Comparison of ENCODE assay signal across 8 cellular contexts in the genomic region with DNA sequence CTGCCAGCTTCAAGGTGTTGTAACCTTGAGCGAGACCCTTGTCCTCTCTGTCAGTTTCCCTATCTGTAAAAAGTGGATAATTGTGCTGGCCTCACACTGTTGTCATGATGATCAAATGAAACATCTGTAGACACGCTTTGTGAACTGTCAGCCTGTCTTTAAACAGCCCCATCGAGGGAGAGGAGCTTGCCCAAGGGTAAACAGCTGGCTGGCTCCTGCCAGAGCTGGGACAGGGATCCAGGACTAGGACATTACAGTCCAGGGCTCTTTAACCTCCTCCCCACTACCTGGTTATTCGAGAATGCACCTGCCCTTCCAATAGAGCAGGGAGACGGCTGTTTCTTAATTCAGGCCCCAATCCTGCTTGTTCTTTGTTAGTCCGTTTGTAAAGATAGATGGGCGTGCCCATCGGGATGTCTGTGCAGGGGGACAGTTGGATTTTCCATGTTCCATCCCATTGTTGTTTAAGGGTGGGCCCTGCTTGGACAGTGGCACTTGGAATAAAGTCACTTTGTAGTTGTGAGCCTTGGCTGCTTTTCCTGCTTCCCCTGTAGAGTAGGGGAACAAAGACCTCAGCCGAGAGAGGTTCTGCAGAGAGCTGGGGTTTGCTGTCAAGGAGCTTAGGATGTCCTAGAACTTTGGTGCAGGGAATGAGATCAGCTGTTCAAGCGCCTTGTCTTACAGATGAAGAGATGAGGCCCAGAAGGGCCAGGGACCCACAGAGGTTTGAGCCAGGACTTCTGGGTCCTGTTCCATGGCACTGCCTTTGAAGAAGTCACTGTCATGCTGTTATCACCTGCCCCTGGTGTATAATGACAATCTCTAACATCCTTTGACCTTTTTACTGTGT.
DNase-seq lines count a peak whose midpoint lies in the region; ATAC-seq, FAIRE-seq and TF ChIP-seq lines count a peak whose summit lies in the region.

No MANE protein-coding gene starts in this region.

- peak overlapping the region; percentile 86 for H3K9ac ChIP-seq in HepG2 (ENCODE audit: insufficient read depth, low read depth, low read length)

- H3K27ac Mint-ChIP-seq in activated CD4-positive, alpha-beta T cell treated with anti-CD3 and anti-CD28 coated beads, Interleukin-2, amount 10 ng/mL, durations not matched to agents 7 days and 5 days: peak overlapping the region; percentile 64

- H3K4me2 ChIP-seq in HepG2 (ENCODE audit: low read depth, low read length): peak overlapping the region; percentile 100

- peaks cover 43 to 58% of the 10 kb centered on the region in 2 donors for H3K4me1 ChIP-seq in ascending aorta
- peaks cover 69% of the 10 kb centered on the region for H3K4me1 ChIP-seq in HepG2 (ENCODE audit: insufficient read depth, low read length)
- H3K4me1 ChIP-seq in thymus (ENCODE audit: control insufficient read depth, insufficient read depth, low read length): peaks cover 22% of the 10 kb centered on the region

- peak overlapping the region; percentile 94 for H3K4me3 Mint-ChIP-seq in activated CD4-positive, alpha-beta T cell treated with anti-CD3 and anti-CD28 coated beads, Interleukin-2, amount 10 ng/mL, durations not matched to agents 7 days and 5 days

- peaks cover 36% of the 10 kb centered on the region for H4K20me1 ChIP-seq in HepG2 (ENCODE audit: insufficient read depth, low read length)

- no peaks in the 10 kb centered on the region for H3K27me3 Mint-ChIP-seq in activated CD4-positive, alpha-beta T cell treated with anti-CD3 and anti-CD28 coated beads, Interleukin-2, amount 10 ng/mL, durations not matched to agents 7 days and 5 days

- peaks cover 72% of the 10 kb centered on the region for H3K4me1 Mint-ChIP-seq in activated CD4-positive, alpha-beta T cell treated with anti-CD3 and anti-CD28 coated beads, Interleukin-2, amount 10 ng/mL, durations not matched to agents 7 days and 5 days

- CTCF ChIA-PET in activated CD4-positive, alpha-beta T cell treated with anti-CD3 and anti-CD28 coated beads, Interleukin-2, amount 10 ng/mL, durations not matched to agents 7 days and 5 days (lab: Charles Lee): interaction anchor here (0.5 to 3.4 kb wide), 5 partner anchors 9 to 437 kb away, joined by 4 to 12 read pairs (median 5); partner anchors contain the start of gene RAB5IF
- CTCF ChIA-PET in HepG2 (lab: Yijun Ruan, JAX; ENCODE audit: low intra/inter-chr PET ratio, low total read pairs): no interaction called here

- TF ChIP-seq RAD21 in HepG2 (CRISPR knock-in tag; IDR thresholded peaks at IDR 0.05): no peak; the same call in 1 of the 2 replicates

- H3K79me2 ChIP-seq in HepG2 (ENCODE audit: insufficient read depth, low read length): peaks cover 46% of the 10 kb centered on the region

- peak overlapping the region; percentile 80 to 99 for H3K4me3 ChIP-seq in ascending aorta
- peak overlapping the region; percentile 71 to 90 (median 84) for H3K4me3 ChIP-seq in HepG2 (replicated peaks in 1 of 3; ENCODE audit: insufficient read depth in 1 of 3, low read depth in 2 of 3, low read length in 3 of 3)
- H3K4me3 ChIP-seq in thymus (ENCODE audit: low read length): no peak overlapping the region

- in situ Hi-C loops in HepG2 (cut with HindIII; ENCODE audit: extremely low pct_ligation_motif_present, low pct_unique_long_range_greater_than_20kb): no loop called here

- peak overlapping the region; percentile 99 for H3K27ac ChIP-seq in ascending aorta
- peak overlapping the region; percentile 7 for H3K27ac ChIP-seq in HepG2 (ENCODE audit: extremely low read length, insufficient read depth, low read length)
- H3K27ac ChIP-seq in thymus (ENCODE audit: low read depth): peak overlapping the region; percentile 36

- DNase-seq in activated CD4-positive, alpha-beta T cell treated with anti-CD3 and anti-CD28 coated beads, Interleukin-2, amount 10 ng/mL, durations not matched to agents 7 days and 5 days: no peak
- no peak for DNase-seq in activated CD4-positive, alpha-beta T cell treated with anti-CD3 and anti-CD28 coated beads, Interleukin-2, amount 50 U/mL, for 1 hour
- DNase-seq in ascending aorta (ENCODE audit: low spot score in 2 of 2) (no peak), HepG2 (ENCODE audit: low spot score) (no peak), NCI-H1105 (lab: John Stamatoyannopoulos, UW) (no peak), NCI-H1694 (lab: John Stamatoyannopoulos, UW) (no peak)

- WGBS in HepG2 (ENCODE audit: low lambda C conversion rate): 41% methylated on average over 9 of the region's 10 CpGs
- WGBS in thymus: 84% methylated on average over 10 of the region's 10 CpGs

- ATAC-seq in HepG2: 0 out of 3 replicates have a peak, but pooled peaks have one; percentile 1
- ATAC-seq in HG02678 (IDR thresholded peaks at IDR 0.05; ENCODE audit: unreplicated experiment): no peak

- H3K36me3 Mint-ChIP-seq in activated CD4-positive, alpha-beta T cell treated with anti-CD3 and anti-CD28 coated beads, Interleukin-2, amount 10 ng/mL, durations not matched to agents 7 days and 5 days (ENCODE audit: low read depth): no peaks in the 10 kb centered on the region

- H2AFZ ChIP-seq in HepG2 (ENCODE audit: low read length): no peak overlapping the region

- H3K36me3 ChIP-seq in ascending aorta (peaks cover 0 to 6% of the 10 kb centered on the region in 2 donors), HepG2 (replicated peaks in 1 of 2; ENCODE audit: control insufficient read depth in 1 of 2, insufficient read depth in 2 of 2, low read length in 2 of 2) (peaks cover 0 to 4% of the 10 kb centered on the region in 2 experiments; a peak in 2 of 5 replicates), thymus (ENCODE audit: control insufficient read depth, insufficient read depth) (no peaks in the 10 kb centered on the region)

- POLR2A ChIA-PET in activated CD4-positive, alpha-beta T cell treated with anti-CD3 and anti-CD28 coated beads, Interleukin-2, amount 10 ng/mL, durations not matched to agents 7 days and 5 days (lab: Charles Lee): interaction anchor here (0.6 to 0.7 kb wide), 2 partner anchors 214 to 413 kb away, joined by 3 to 4 read pairs; no protein-coding TSS in a partner anchor
- POLR2A ChIA-PET in HepG2 (lab: Yijun Ruan, JAX): interaction anchor here (1.2 to 2.5 kb wide), 4 partner anchors 9 to 142 kb away, joined by 3 to 13 read pairs (median 6); partner anchors contain the start of gene RAB5IF

- TF ChIP-seq POLR2A in HepG2 (IDR thresholded peaks at IDR 0.05; ENCODE audit: insufficient read depth in 1 of 2, low read depth in 2 of 2, low read length in 2 of 2): peak in 1 of 2 experiments; percentile 34; a peak in 1 of 4 replicates

- H3K9me3 Mint-ChIP-seq in activated CD4-positive, alpha-beta T cell treated with anti-CD3 and anti-CD28 coated beads, Interleukin-2, amount 10 ng/mL, durations not matched to agents 7 days and 5 days: no peaks in the 10 kb centered on the region

- H3K27me3 ChIP-seq in ascending aorta (no peaks in the 10 kb centered on the region), HepG2 (ENCODE audit: control insufficient read depth in 1 of 2, insufficient read depth in 2 of 2, low read length in 2 of 2) (no peaks in the 10 kb centered on the region; a peak in 1 of 5 replicates), thymus (ENCODE audit: control insufficient read depth, insufficient read depth) (no peaks in the 10 kb centered on the region)

- FAIRE-seq in HepG2 (lab: Jason Lieb, UNC): no peak

- BruUV-seq in HepG2 (replicated peaks; lab: Mats Ljungman, UMichigan): TSS peak; percentile 66

- TF ChIP-seq CTCF in ascending aorta (IDR thresholded peaks at IDR 0.05) (no peak), HepG2 (CRISPR knock-in tag; IDR thresholded peaks at IDR 0.05) (no peak)

- intact Hi-C loops in ascending aorta (cut with DNase I): loop anchor here (2.0 to 10.0 kb wide), 3 partner anchors 29 to 371 kb away; partner anchors contain the start of gene MYL9
- intact Hi-C loops in HepG2 (cut with micrococcal nuclease; ENCODE audit: unreplicated experiment): loop anchor here (10.0 kb wide), 1 partner anchor 111 kb away; the partner anchor contains the start of gene TGIF2

- H3K9me3 ChIP-seq in ascending aorta: no peaks in the 10 kb centered on the region
- no peaks in the 10 kb centered on the region for H3K9me3 ChIP-seq in HepG2 (ENCODE audit: low read length)
- H3K9me3 ChIP-seq in thymus (ENCODE audit: control insufficient read depth): no peaks in the 10 kb centered on the region

- TF ChIP-seq EP300 in HepG2 (IDR thresholded peaks at IDR 0.05; ENCODE audit: low read depth in 2 of 2, low read length in 2 of 2): no peak
- peak; percentile 5; the same call in 1 of the 2 replicates for TF ChIP-seq EP300 in HepG2 (CRISPR knock-in tag; IDR thresholded peaks at IDR 0.05; ENCODE audit: borderline replicate concordance)

TF ChIP-seq in HepG2, 621 proteins besides CTCF, POLR2A, EP300 and RAD21 (continues in another document):
- TF ChIP-seq ZNF430 (CRISPR knock-in tag; IDR thresholded peaks at IDR 0.05): no peak
- no peak for TF ChIP-seq ATF3 (CRISPR knock-in tag; IDR thresholded peaks at IDR 0.05)
- TF ChIP-seq LRRFIP1 (CRISPR knock-in tag; conservative IDR thresholded peaks at IDR 0.05): no peak

Comparison
In these comparisons a context has a peak if more than half of its experiments do, and no peak if none do; other contexts are left out.
1. H3K27ac ChIP-seq: peak in every context shown above with its lines; median percentile 99 in ascending aorta; 36 in thymus; 7 in HepG2.